In genomic region chr1:233843523-233844204, GRCh38 we compare ENCODE assay signal across 16 cellular contexts.
DNase-seq lines count a peak whose midpoint lies in the region; ATAC-seq, FAIRE-seq and TF ChIP-seq lines count a peak whose summit lies in the region.
"Had no signal": no experiment of that assay in that cellular context is flagged by ENCODE, and none has a peak within 500 bp of the region (broad histone marks: within the 10 kb centered on the region; RNA-seq: fewer than 3 reads in every experiment).

No MANE protein-coding gene starts in this region.

- no peak overlapping the region for H3K27ac ChIP-seq in foreskin keratinocyte
- H3K27ac ChIP-seq in CD8-positive, alpha-beta memory T cell (ENCODE audit: low read depth, low read length): no peak overlapping the region
- H3K27ac ChIP-seq: uterus had no signal

- no peaks in the 10 kb centered on the region for H3K9me3 ChIP-seq in CD8-positive, alpha-beta memory T cell (ENCODE audit: low read length)
- H3K9me3 ChIP-seq: uterus had no signal

- no peaks in the 10 kb centered on the region for H3K4me1 ChIP-seq in foreskin keratinocyte
- no peaks in the 10 kb centered on the region for H3K4me1 ChIP-seq in CD8-positive, alpha-beta memory T cell (ENCODE audit: insufficient read depth, low read length)
- H3K4me1 ChIP-seq: uterus had no signal

- H3K9me3 Mint-ChIP-seq in CD8-positive, alpha-beta memory T cell: peaks cover 7 to 18% (median 15%) of the 10 kb centered on the region in 5 donors
- peaks cover 39% of the 10 kb centered on the region for H3K9me3 Mint-ChIP-seq in osteocyte (ENCODE audit: unreplicated experiment)

- peaks cover 5% of the 10 kb centered on the region in 2 donors for H3K27me3 Mint-ChIP-seq in CD8-positive, alpha-beta memory T cell
- no peaks in the 10 kb centered on the region for H3K27me3 Mint-ChIP-seq in osteocyte (ENCODE audit: unreplicated experiment)
- H3K27me3 Mint-ChIP-seq: T-helper 17 cell had no signal

- no peaks in the 10 kb centered on the region for H3K36me3 ChIP-seq in CD8-positive, alpha-beta memory T cell (ENCODE audit: insufficient read depth, low read length)
- H3K36me3 ChIP-seq: uterus had no signal

- POLR2A ChIA-PET in CD8-positive, alpha-beta memory T cell (lab: Charles Lee): no interaction called here

- no peak for FAIRE-seq in RCC 7860 (lab: Jason Lieb, UNC)

- H3K27me3 ChIP-seq in foreskin keratinocyte: peaks cover 20% of the 10 kb centered on the region
- H3K27me3 ChIP-seq in CD8-positive, alpha-beta memory T cell (ENCODE audit: insufficient read depth, low read length, poor library complexity, severe bottlenecking): no peaks in the 10 kb centered on the region
- H3K27me3 ChIP-seq: uterus had no signal

- no peaks in the 10 kb centered on the region for H3K4me1 Mint-ChIP-seq in CD8-positive, alpha-beta memory T cell
- no peaks in the 10 kb centered on the region for H3K4me1 Mint-ChIP-seq in osteocyte (ENCODE audit: unreplicated experiment)
- H3K4me1 Mint-ChIP-seq: T-helper 17 cell had no signal

- no peaks in the 10 kb centered on the region for H3K36me3 Mint-ChIP-seq in CD8-positive, alpha-beta memory T cell
- H3K36me3 Mint-ChIP-seq in osteocyte (ENCODE audit: unreplicated experiment): no peaks in the 10 kb centered on the region

- H3K4me3 ChIP-seq in CD8-positive, alpha-beta memory T cell (ENCODE audit: low read length): no peak overlapping the region
- H3K4me3 ChIP-seq: uterus had no signal

- no peak for TF ChIP-seq CTCF in foreskin keratinocyte (conservative IDR thresholded peaks at IDR 0.05)
- TF ChIP-seq CTCF in osteocyte (IDR thresholded peaks at IDR 0.05): no peak

- peak; percentile 57 for ATAC-seq in foreskin keratinocyte
- ATAC-seq: Right ventricle myocardium inferior, T-helper 17 cell had no signal

- no peak overlapping the region for H3K4me3 Mint-ChIP-seq in CD8-positive, alpha-beta memory T cell
- H3K4me3 Mint-ChIP-seq in osteocyte (ENCODE audit: unreplicated experiment): no peak overlapping the region
- H3K4me3 Mint-ChIP-seq: stimulated activated naive CD8-positive, alpha-beta T cell treated with anti-CD3 and anti-CD28 coated beads, Interleukin-15, Interleukin-2, amounts not matched to agents 100 ng/mL and 50 ng/mL, for 24 hours; T-helper 17 cell had no signal

- CTCF ChIA-PET in CD8-positive, alpha-beta memory T cell (lab: Charles Lee): no interaction called here

- DNase-seq in A172 (ENCODE audit: low spot score) (peak; percentile 91), H4 (ENCODE audit: low spot score) (peak; percentile 41), RCC 7860 (ENCODE audit: low spot score) (peak; percentile 79), foreskin keratinocyte (peak; percentile 21 to 55), DMS153 (lab: John Stamatoyannopoulos, UW) (no peak), retina (no peak), osteocyte (ENCODE audit: extremely low spot score, unreplicated experiment) (no peak)
- DNase-seq in CD8-positive, alpha-beta memory T cell: no peak
- DNase-seq: activated CD4-positive, CD25-positive, alpha-beta regulatory T cell treated with anti-CD3 and anti-CD28 coated beads, Interleukin-2, amount 50 U/mL, for 72 hours; activated naive CD4-positive, alpha-beta T cell treated with anti-CD3 and anti-CD28 coated beads, Interleukin-2, amount 50 U/mL, for 16 hours; COR-L47; NCI-H187; T-helper 17 cell; uterus had no signal

- H3K27ac Mint-ChIP-seq in CD8-positive, alpha-beta memory T cell: no peak overlapping the region
- H3K27ac Mint-ChIP-seq in osteocyte (ENCODE audit: unreplicated experiment): no peak overlapping the region
- H3K27ac Mint-ChIP-seq: stimulated activated naive CD8-positive, alpha-beta T cell treated with anti-CD3 and anti-CD28 coated beads, Interleukin-15, Interleukin-2, amounts not matched to agents 100 ng/mL and 50 ng/mL, for 24 hours; T-helper 17 cell had no signal

Comparison
In these comparisons a context has a peak if more than half of its experiments do, and no peak if none do; other contexts are left out.
1. DNase-seq: peak in A172 (single experiment), H4 (single experiment), RCC 7860 (single experiment) and foreskin keratinocyte (2 of 2); none in DMS153 (single experiment), retina (single experiment), CD8-positive, alpha-beta memory T cell (0 of 5) and osteocyte (single experiment).